In genomic region chr12:73390256-73390655, GRCh38 we compare ENCODE assay signal across 25 cellular contexts.
"Had no signal": no experiment of that assay in that cellular context is flagged by ENCODE, and none has a peak within 500 bp of the region (broad histone marks: within the 10 kb centered on the region; RNA-seq: fewer than 3 reads in every experiment).

No MANE protein-coding gene starts in this region.

- ATAC-seq: esophagus mucosa; foreskin keratinocyte; gastroesophageal sphincter; heart left ventricle; left lobe of liver; mucosa of descending colon; natural killer cell treated with Interleukin-12 subunit alpha and Interleukin-12 subunit beta and Interleukin-15 and Interleukin-18, amount 100 ng/mL, for 72 hours; sciatic nerve; stimulated activated effector memory CD8-positive, alpha-beta T cell treated with anti-CD3 and anti-CD28 coated beads, Interleukin-12 subunit alpha, Interleukin-12 subunit beta, amount 100 ng/mL, for 72 hours had no signal

- H3K4me3 ChIP-seq: dorsolateral prefrontal cortex, gastroesophageal sphincter, heart left ventricle, hepatocyte, mucosa of descending colon, stomach, thyroid gland, vagina had no signal

- H3K9me3 ChIP-seq: gastroesophageal sphincter, mucosa of descending colon, thyroid gland, vagina had no signal

- H3K79me2 ChIP-seq: hepatocyte, parathyroid adenoma had no signal

- H3K9ac ChIP-seq: parathyroid adenoma had no signal

- H3K27me3 ChIP-seq: dorsolateral prefrontal cortex, foreskin keratinocyte, gastroesophageal sphincter, heart left ventricle, hepatocyte, stomach, thyroid gland, vagina had no signal

- H2AFZ ChIP-seq: hepatocyte, parathyroid adenoma had no signal

- H3K4me1 ChIP-seq: foreskin keratinocyte, gastroesophageal sphincter, heart left ventricle, parathyroid adenoma, stomach, thyroid gland, vagina had no signal

- H3K4me2 ChIP-seq: hepatocyte had no signal

- H3K27ac ChIP-seq: dorsolateral prefrontal cortex, epithelial cell of prostate, foreskin keratinocyte, gastroesophageal sphincter, heart left ventricle, hepatocyte, parathyroid adenoma, stomach, thyroid gland, vagina had no signal

- DNase-seq: dorsolateral prefrontal cortex; effector CD4-positive, alpha-beta T cell; endodermal cell; foreskin keratinocyte; heart left ventricle; kidney; mesenchymal stem cell; mucosa of descending colon; naive B cell; stimulated activated CD4-positive, alpha-beta T cell treated with anti-CD3 and anti-CD28 coated beads, Interleukin-2, amount 100 ng/mL, for 24 hours; stimulated activated CD4-positive, alpha-beta T cell treated with anti-CD3 and anti-CD28 coated beads, Interleukin-4, amount 100 ng/mL, for 24 hours; stimulated activated naive CD4-positive, alpha-beta T cell treated with Interleukin-2 at 50 U/mL for 16 hours; stomach; thyroid gland; trophoblast cell had no signal

- H3K36me3 ChIP-seq: gastroesophageal sphincter, heart left ventricle, stomach, thyroid gland, vagina had no signal

- FAIRE-seq: kidney had no signal
